8 cellular contexts compared by ENCODE assay signal in the genomic region with DNA sequence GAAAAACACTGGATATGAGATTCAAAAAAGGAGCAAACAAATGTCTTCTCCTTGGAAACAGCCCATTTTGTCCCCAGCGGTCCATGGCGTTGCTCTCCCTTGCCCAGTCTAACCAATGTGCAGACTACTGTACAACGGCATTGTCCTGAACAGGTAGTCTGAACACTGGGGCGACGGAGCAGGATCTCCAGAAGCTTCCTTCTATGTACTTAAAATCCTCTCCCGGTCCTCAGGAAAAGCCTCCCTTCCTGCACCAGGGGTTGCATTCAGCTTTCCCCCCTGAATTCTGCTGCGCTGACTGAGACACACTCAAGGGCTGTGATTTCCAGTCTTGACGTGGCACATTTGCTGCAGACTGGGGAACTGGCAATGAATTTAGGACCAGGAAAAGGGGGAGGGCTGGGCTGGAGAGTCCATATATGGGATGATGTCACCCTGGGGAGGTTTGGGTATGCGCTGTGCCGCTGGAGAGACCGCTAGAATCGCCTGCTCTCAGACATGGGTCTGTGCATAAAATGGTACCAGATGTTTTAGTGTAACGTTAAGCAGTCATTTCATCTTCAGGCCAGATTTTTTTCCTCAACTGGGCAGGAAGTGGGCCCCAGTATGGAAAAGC.
DNase-seq lines count a peak whose midpoint lies in the region; ATAC-seq and TF ChIP-seq lines count a peak whose summit lies in the region.

No MANE protein-coding gene starts in this region.

- H3K4me1 ChIP-seq in HUES48 (ENCODE audit: control insufficient read depth, insufficient read depth, low read length) (peaks cover 39% of the 10 kb centered on the region), testis (peaks cover 7% of the 10 kb centered on the region)

- ATAC-seq in memory B cell (ENCODE audit: low read depth) (no peak), GM18517 (IDR thresholded peaks at IDR 0.05; ENCODE audit: unreplicated experiment) (no peak)
- no peak for ATAC-seq in activated naive CD4-positive, alpha-beta T cell treated with anti-CD3 and anti-CD28 coated beads, Interleukin-2, amount 50 U/mL, for 72 hours

- H3K27ac ChIP-seq in HUES48 (ENCODE audit: low read depth, low read length) (no peak overlapping the region), coronary artery (peak overlapping the region; percentile 72 to 95), testis (peak overlapping the region; percentile 86 to 87)

- WGBS in testis, 2 donors: 19 to 25% methylated on average over 11 to 13 of the region's 13 CpGs

- H3K27ac Mint-ChIP-seq in memory B cell: peak overlapping the region; percentile 64
- H3K27ac Mint-ChIP-seq in activated naive CD4-positive, alpha-beta T cell treated with anti-CD3 and anti-CD28 coated beads, Interleukin-2, amount 50 U/mL, for 72 hours: no peak overlapping the region

- no peak overlapping the region for H3K4me3 Mint-ChIP-seq in memory B cell

- peaks cover 2% of the 10 kb centered on the region for H3K4me1 Mint-ChIP-seq in memory B cell

- H3K36me3 ChIP-seq in HUES48 (ENCODE audit: control insufficient read depth, insufficient read depth, low read length): no peaks in the 10 kb centered on the region
- H3K36me3 ChIP-seq in testis (ENCODE audit: low read depth, missing control alignments): no peaks in the 10 kb centered on the region

- H3K27me3 ChIP-seq in HUES48 (ENCODE audit: control insufficient read depth, insufficient read depth, low read length) (no peaks in the 10 kb centered on the region), testis (no peaks in the 10 kb centered on the region)

- H3K9ac ChIP-seq in HUES48 (ENCODE audit: low read depth, low read length): peak overlapping the region; percentile 23; the same call in 1 of the 2 replicates

- DNase-seq in coronary artery (ENCODE audit: low spot score) (peak; percentile 96), memory B cell (ENCODE audit: low spot score in 2 of 2) (no peak), testis (peak; percentile 83), NCI-H2081 treated with DMSO at 0.1 percent for 48 hours (lab: John Stamatoyannopoulos, UW) (no peak), HPDE6-E6E7 (ENCODE audit: extremely low spot score) (no peak)
- no peak for DNase-seq in activated naive CD4-positive, alpha-beta T cell treated with anti-CD3 and anti-CD28 coated beads, Interleukin-2, amount 50 U/mL, for 72 hours (ENCODE audit: low spot score in 2 of 2)

- intact Hi-C loops in testis (cut with DNase I; ENCODE audit: low total_unique reads): no loop called here

- TF ChIP-seq POLR2A in testis (IDR thresholded peaks at IDR 0.05): peak; percentile 44

- no peak for TF ChIP-seq CTCF in coronary artery (IDR thresholded peaks at IDR 0.05)
- no peak for TF ChIP-seq CTCF in testis (IDR thresholded peaks at IDR 0.05)

- no peaks in the 10 kb centered on the region for H3K9me3 Mint-ChIP-seq in memory B cell
- H3K9me3 Mint-ChIP-seq in activated naive CD4-positive, alpha-beta T cell treated with anti-CD3 and anti-CD28 coated beads, Interleukin-2, amount 50 U/mL, for 72 hours: no peaks in the 10 kb centered on the region

- no peaks in the 10 kb centered on the region for H3K36me3 Mint-ChIP-seq in memory B cell
- no peaks in the 10 kb centered on the region for H3K36me3 Mint-ChIP-seq in activated naive CD4-positive, alpha-beta T cell treated with anti-CD3 and anti-CD28 coated beads, Interleukin-2, amount 50 U/mL, for 72 hours

- H3K9me3 ChIP-seq in HUES48 (ENCODE audit: control insufficient read depth, insufficient read depth, low read length): no peaks in the 10 kb centered on the region
- no peaks in the 10 kb centered on the region for H3K9me3 ChIP-seq in testis

- no peaks in the 10 kb centered on the region for H3K27me3 Mint-ChIP-seq in memory B cell

- H3K4me3 ChIP-seq in HUES48 (ENCODE audit: low read depth, low read length) (no peak overlapping the region; the same call in 1 of the 2 replicates), coronary artery (peak overlapping the region; percentile 76), testis (peak overlapping the region; percentile 53 to 65)

Comparison
In these comparisons a context has a peak if more than half of its experiments do, and no peak if none do; other contexts are left out.
1. DNase-seq: peak in coronary artery (single experiment) and testis (single experiment); none in memory B cell (0 of 2), activated naive CD4-positive, alpha-beta T cell treated with anti-CD3 and anti-CD28 coated beads, Interleukin-2, amount 50 U/mL, for 72 hours (0 of 2), NCI-H2081 treated with DMSO at 0.1 percent for 48 hours (single experiment) and HPDE6-E6E7 (single experiment).